15 cellular contexts compared by ENCODE assay signal in the genomic region with DNA sequence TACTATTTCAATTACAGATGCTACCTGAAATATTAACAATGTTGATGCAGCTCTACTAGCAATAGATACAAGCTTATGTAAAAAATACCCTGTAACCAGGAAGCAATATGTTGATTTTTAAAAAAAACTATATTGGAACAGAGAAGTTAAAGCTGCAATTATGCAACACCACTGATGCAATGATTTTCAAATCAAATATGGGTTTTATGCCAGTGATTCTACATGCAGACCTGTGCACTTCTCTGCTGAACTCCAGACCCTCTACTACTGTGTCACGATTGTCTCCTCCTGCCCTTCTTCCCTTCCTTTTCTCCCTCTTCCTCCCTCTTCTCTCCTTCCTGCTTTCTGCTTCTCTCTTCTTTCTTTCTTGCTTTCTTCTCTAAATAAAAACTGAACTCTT.
"Had no signal": no experiment of that assay in that cellular context is flagged by ENCODE, and none has a peak within 500 bp of the region (broad histone marks: within the 10 kb centered on the region; RNA-seq: fewer than 3 reads in every experiment).

No MANE protein-coding gene starts in this region.

- DNase-seq: activated CD4-positive, alpha-beta T cell treated with anti-CD3 and anti-CD28 coated beads, Interleukin-2, amount 50 U/mL, for 4 hours; activated naive CD4-positive, alpha-beta T cell treated with Interleukin-2 at 50 U/mL for 16 hours; foreskin melanocyte; head of caudate nucleus; left cardiac atrium; naive B cell; retina; stimulated activated CD4-positive, alpha-beta T cell treated with anti-CD3 and anti-CD28 coated beads, Interleukin-15, amount 100 ng/mL, for 24 hours; stimulated activated CD4-positive, alpha-beta T cell treated with anti-CD3 and anti-CD28 coated beads, Interleukin-4, amount 100 ng/mL, for 1 hour; stimulated activated naive B cell treated with anti-CD40 and anti-IgM and Interleukin-4, amounts not matched to agents 10 μg/mL and 1 μg/mL and 100 μg/mL, for 72 hours; thyroid gland had no signal

- H3K79me2 ChIP-seq: parathyroid adenoma had no signal

- H3K27ac Mint-ChIP-seq: activated T-helper 17 cell treated with anti-CD3 and anti-CD28 coated beads, Interleukin-2, amount 50 U/mL, for 72 hours; naive B cell; stimulated activated naive B cell treated with anti-CD40 and anti-IgM and Interleukin-4, amounts not matched to agents 10 μg/mL and 1 μg/mL and 100 μg/mL, for 72 hours had no signal

- H3K36me3 Mint-ChIP-seq: naive B cell; stimulated activated naive B cell treated with anti-CD40 and anti-IgM and Interleukin-4, amounts not matched to agents 10 μg/mL and 1 μg/mL and 100 μg/mL, for 72 hours had no signal

- H3K36me3 ChIP-seq: neutrophil, thyroid gland had no signal

- H3K9ac ChIP-seq: parathyroid adenoma had no signal

- H3K9me3 Mint-ChIP-seq: activated T-helper 17 cell treated with anti-CD3 and anti-CD28 coated beads, Interleukin-2, amount 50 U/mL, for 72 hours; naive B cell; stimulated activated naive B cell treated with anti-CD40 and anti-IgM and Interleukin-4, amounts not matched to agents 10 μg/mL and 1 μg/mL and 100 μg/mL, for 72 hours had no signal

- H3K27me3 ChIP-seq: neutrophil, thyroid gland had no signal

- H3K4me3 ChIP-seq: lung, thyroid gland had no signal

- ATAC-seq: activated T-helper 17 cell treated with anti-CD3 and anti-CD28 coated beads, Interleukin-2, amount 50 U/mL, for 72 hours; left cardiac atrium; stimulated activated naive B cell treated with anti-CD40 and anti-IgM and Interleukin-4, amounts not matched to agents 10 μg/mL and 1 μg/mL and 100 μg/mL, for 72 hours had no signal

- H3K9me3 ChIP-seq: neutrophil, thyroid gland had no signal

- H3K4me3 Mint-ChIP-seq: activated T-helper 17 cell treated with anti-CD3 and anti-CD28 coated beads, Interleukin-2, amount 50 U/mL, for 72 hours; stimulated activated naive B cell treated with anti-CD40 and anti-IgM and Interleukin-4, amounts not matched to agents 10 μg/mL and 1 μg/mL and 100 μg/mL, for 72 hours had no signal

- H3K4me1 ChIP-seq: parathyroid adenoma, thyroid gland had no signal

- H3K27ac ChIP-seq: neutrophil, parathyroid adenoma, thyroid gland had no signal

- H3K27me3 Mint-ChIP-seq: activated T-helper 17 cell treated with anti-CD3 and anti-CD28 coated beads, Interleukin-2, amount 50 U/mL, for 72 hours; naive B cell; stimulated activated naive B cell treated with anti-CD40 and anti-IgM and Interleukin-4, amounts not matched to agents 10 μg/mL and 1 μg/mL and 100 μg/mL, for 72 hours had no signal

- H2AFZ ChIP-seq: parathyroid adenoma had no signal

- H3K4me1 Mint-ChIP-seq: activated T-helper 17 cell treated with anti-CD3 and anti-CD28 coated beads, Interleukin-2, amount 50 U/mL, for 72 hours; naive B cell; stimulated activated naive B cell treated with anti-CD40 and anti-IgM and Interleukin-4, amounts not matched to agents 10 μg/mL and 1 μg/mL and 100 μg/mL, for 72 hours had no signal
